34 cellular contexts compared by ENCODE assay signal in the genomic region with DNA sequence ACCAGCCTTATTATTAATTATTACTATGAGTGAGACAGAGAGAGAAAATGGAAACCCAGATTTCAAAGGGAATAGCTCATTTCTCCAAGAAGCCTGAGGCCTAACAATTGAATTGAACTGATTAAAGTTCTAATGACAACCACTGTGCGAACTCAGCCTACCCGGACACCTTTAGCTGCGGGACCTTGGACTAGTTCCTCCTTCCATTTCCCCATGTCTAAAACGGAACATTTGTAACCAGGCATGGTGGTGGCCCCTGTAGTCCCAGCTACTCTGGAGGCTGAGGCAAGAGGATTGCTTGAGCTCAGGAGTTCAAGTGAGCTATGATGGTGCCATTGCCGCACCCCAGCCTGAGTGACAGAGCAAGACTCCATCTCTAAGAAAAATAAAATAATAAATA. TPM values are rescaled to one million over a fixed set of nuclear protein-coding genes. Genes with fewer than 3 reads are reported as not detected.
"Had no signal": no experiment of that assay in that cellular context is flagged by ENCODE, and none has a peak within 500 bp of the region (broad histone marks: within the 10 kb centered on the region; RNA-seq: fewer than 3 reads in every experiment).

No MANE protein-coding gene starts in this region.

- H3K9me3 ChIP-seq: ascending aorta, SJCRH30 had no signal

- H3K27me3 Mint-ChIP-seq: activated CD4-positive, alpha-beta T cell treated with anti-CD3 and anti-CD28 coated beads for 36 hours; activated naive CD4-positive, alpha-beta T cell treated with anti-CD3 and anti-CD28 coated beads, Interleukin-2, amount 50 U/mL, for 24 hours; activated T-cell treated with anti-CD3 and anti-CD28 coated beads, Interleukin-2, amount 50 U/mL, for 24 hours; central memory CD8-positive, alpha-beta T cell had no signal

- ATAC-seq: activated CD4-positive, alpha-beta T cell treated with anti-CD3 and anti-CD28 coated beads for 36 hours; activated CD4-positive, CD25-positive, alpha-beta regulatory T cell treated with anti-CD3 and anti-CD28 coated beads, Interleukin-2, amount 50 U/mL, for 24 hours; activated CD8-positive, alpha-beta T cell treated with anti-CD3 and anti-CD28 coated beads, Interleukin-2, amount 10 ng/mL, durations not matched to agents 7 days and 5 days; Panc1 had no signal

- DNase-seq: activated CD4-positive, alpha-beta T cell treated with anti-CD3 and anti-CD28 coated beads for 36 hours; activated CD4-positive, alpha-beta T cell treated with anti-CD3 and anti-CD28 coated beads, Interleukin-2, amount 10 ng/mL, durations not matched to agents 7 days and 5 days; activated CD4-positive, alpha-beta T cell treated with anti-CD3 and anti-CD28 coated beads, Interleukin-2, amount 50 U/mL, for 48 hours; activated CD8-positive, alpha-beta T cell treated with anti-CD3 and anti-CD28 coated beads, Interleukin-2, amount 10 ng/mL, durations not matched to agents 7 days and 5 days; activated gamma-delta T cell; activated naive CD4-positive, alpha-beta T cell treated with Interleukin-2 at 50 U/mL for 16 hours; activated naive CD8-positive, alpha-beta T cell treated with anti-CD3 and anti-CD28 coated beads, Interleukin-2, amount 10 ng/mL, durations not matched to agents 7 days and 5 days; activated T-cell treated with anti-CD3 and anti-CD28 coated beads, Interleukin-2, amount 50 U/mL, for 24 hours; amygdala; NCI-H1092 treated with DMSO at 0.1 percent for 48 hours; NCI-H187 treated with DMSO at 0.1 percent for 48 hours; NCI-H2081 treated with DMSO at 0.1 percent for 48 hours; NCI-H226; NCI-H446 treated with DMSO at 0.1 percent for 48 hours; NCI-H524; NCI-H69; SHP77; SJCRH30; T1000 had no signal

- H3K4me1 ChIP-seq: ascending aorta, SJCRH30 had no signal

- H3K9me3 Mint-ChIP-seq: activated CD4-positive, alpha-beta T cell treated with anti-CD3 and anti-CD28 coated beads, Interleukin-2, amount 10 ng/mL, durations not matched to agents 7 days and 5 days; activated naive CD4-positive, alpha-beta T cell treated with anti-CD3 and anti-CD28 coated beads, Interleukin-2, amount 50 U/mL, for 24 hours; activated naive CD8-positive, alpha-beta T cell treated with anti-CD3 and anti-CD28 coated beads, Interleukin-2, amount 10 ng/mL, durations not matched to agents 7 days and 5 days; activated T-cell treated with anti-CD3 and anti-CD28 coated beads, Interleukin-2, amount 50 U/mL, for 24 hours; activated T-helper 2 cell treated with anti-CD3 and anti-CD28 coated beads, Interferon-gamma antibody, Interleukin-2, Interleukin-4, amounts not matched to agents 10 μg/mL and 5 μg/mL and 100 μg/mL, durations not matched to agents 14 hours and 24 hours and 36 hours; central memory CD8-positive, alpha-beta T cell had no signal

- H3K4me3 ChIP-seq: ascending aorta, cardiac muscle cell, SJCRH30, SK-N-MC had no signal

- H3K9ac ChIP-seq: KMS-11 had no signal

- H3K4me3 Mint-ChIP-seq: activated CD4-positive, alpha-beta T cell treated with anti-CD3 and anti-CD28 coated beads for 36 hours; activated CD4-positive, alpha-beta T cell treated with anti-CD3 and anti-CD28 coated beads, Interleukin-2, amount 10 ng/mL, durations not matched to agents 7 days and 5 days; activated CD8-positive, alpha-beta T cell treated with anti-CD3 and anti-CD28 coated beads, Interleukin-2, amount 10 ng/mL, durations not matched to agents 7 days and 5 days; activated naive CD4-positive, alpha-beta T cell treated with anti-CD3 and anti-CD28 coated beads, Interleukin-2, amount 50 U/mL, for 24 hours; activated naive CD8-positive, alpha-beta T cell treated with anti-CD3 and anti-CD28 coated beads, Interleukin-2, amount 10 ng/mL, durations not matched to agents 7 days and 5 days; activated T-cell treated with anti-CD3 and anti-CD28 coated beads, Interleukin-2, amount 50 U/mL, for 24 hours; central memory CD8-positive, alpha-beta T cell had no signal

- H3K27ac Mint-ChIP-seq: activated CD4-positive, alpha-beta T cell treated with anti-CD3 and anti-CD28 coated beads for 36 hours; activated CD4-positive, alpha-beta T cell treated with anti-CD3 and anti-CD28 coated beads, Interleukin-2, amount 10 ng/mL, durations not matched to agents 7 days and 5 days; activated CD8-positive, alpha-beta T cell treated with anti-CD3 and anti-CD28 coated beads, Interleukin-2, amount 10 ng/mL, durations not matched to agents 7 days and 5 days; activated naive CD4-positive, alpha-beta T cell treated with anti-CD3 and anti-CD28 coated beads, Interleukin-2, amount 50 U/mL, for 24 hours; activated naive CD8-positive, alpha-beta T cell treated with anti-CD3 and anti-CD28 coated beads, Interleukin-2, amount 10 ng/mL, durations not matched to agents 7 days and 5 days; activated T-cell treated with anti-CD3 and anti-CD28 coated beads, Interleukin-2, amount 50 U/mL, for 24 hours; activated T-helper 2 cell treated with anti-CD3 and anti-CD28 coated beads, Interferon-gamma antibody, Interleukin-2, Interleukin-4, amounts not matched to agents 10 μg/mL and 5 μg/mL and 100 μg/mL, durations not matched to agents 14 hours and 24 hours and 36 hours had no signal

- H3K27me3 ChIP-seq: ascending aorta, cardiac muscle cell, SJCRH30 had no signal

- H3K36me3 ChIP-seq: cardiac muscle cell, SJCRH30 had no signal

- H3K4me2 ChIP-seq: KMS-11 had no signal

- H3K27ac ChIP-seq: ascending aorta, cardiac muscle cell, KMS-11, SJCRH30 had no signal

RNA-seq across cellular contexts. Expression of a gene that starts 16.4 kb away (rescaled TPM):
- total RNA-seq: activated CD4-positive, alpha-beta T cell treated with anti-CD3 and anti-CD28 coated beads for 36 hours; activated CD4-positive, alpha-beta T cell treated with anti-CD3 and anti-CD28 coated beads, Interleukin-2, amount 10 ng/mL, durations not matched to agents 7 days and 5 days; activated CD8-positive, alpha-beta T cell treated with anti-CD3 and anti-CD28 coated beads, Interleukin-2, amount 10 ng/mL, durations not matched to agents 7 days and 5 days; activated naive CD8-positive, alpha-beta T cell treated with anti-CD3 and anti-CD28 coated beads, Interleukin-2, amount 10 ng/mL, durations not matched to agents 7 days and 5 days; activated T-helper 2 cell treated with anti-CD3 and anti-CD28 coated beads, Interferon-gamma antibody, Interleukin-2, Interleukin-4, amounts not matched to agents 10 μg/mL and 5 μg/mL and 100 μg/mL, durations not matched to agents 14 hours and 24 hours and 36 hours; ascending aorta; cardiac muscle cell; chondrocyte; M059J; RPMI7951; SJCRH30; T-helper 1 cell treated with Interleukin-12 subunit alpha and Interleukin-12 subunit beta and Interleukin-4 antibody, amounts not matched to agents 30 ng/mL and 1 ng/mL, for 36 hours; T-helper 2 cell treated with Interferon-gamma antibody and Interleukin-4, amounts not matched to agents 100 ng/mL and 5 ng/mL, for 36 hours had no signal
- polyA plus RNA-seq: adipose tissue, cardiac muscle cell had no signal

RNA-seq across cellular contexts. Expression of a gene that starts 48.6 kb away (rescaled TPM):
- total RNA-seq: activated CD4-positive, alpha-beta T cell treated with anti-CD3 and anti-CD28 coated beads for 36 hours; activated CD4-positive, alpha-beta T cell treated with anti-CD3 and anti-CD28 coated beads, Interleukin-2, amount 10 ng/mL, durations not matched to agents 7 days and 5 days; activated CD8-positive, alpha-beta T cell treated with anti-CD3 and anti-CD28 coated beads, Interleukin-2, amount 10 ng/mL, durations not matched to agents 7 days and 5 days; activated naive CD8-positive, alpha-beta T cell treated with anti-CD3 and anti-CD28 coated beads, Interleukin-2, amount 10 ng/mL, durations not matched to agents 7 days and 5 days; activated T-helper 2 cell treated with anti-CD3 and anti-CD28 coated beads, Interferon-gamma antibody, Interleukin-2, Interleukin-4, amounts not matched to agents 10 μg/mL and 5 μg/mL and 100 μg/mL, durations not matched to agents 14 hours and 24 hours and 36 hours; ascending aorta; chondrocyte; RPMI7951; SJCRH30; T-helper 1 cell treated with Interleukin-12 subunit alpha and Interleukin-12 subunit beta and Interleukin-4 antibody, amounts not matched to agents 30 ng/mL and 1 ng/mL, for 36 hours; T-helper 2 cell treated with Interferon-gamma antibody and Interleukin-4, amounts not matched to agents 100 ng/mL and 5 ng/mL, for 36 hours had no signal
